In genomic region chr14:99755068-99755405, GRCh38 we compare ENCODE assay signal across 18 cellular contexts. TPM values are rescaled to one million over a fixed set of nuclear protein-coding genes. Genes with fewer than 3 reads are reported as not detected.
DNase-seq lines count a peak whose midpoint lies in the region; ATAC-seq and TF ChIP-seq lines count a peak whose summit lies in the region.
"Had no signal": no experiment of that assay in that cellular context is flagged by ENCODE, and none has a peak within 500 bp of the region (broad histone marks: within the 10 kb centered on the region; RNA-seq: fewer than 3 reads in every experiment).

No MANE protein-coding gene starts in this region.

- no peak overlapping the region for H3K4me2 ChIP-seq in mesenchymal stem cell (ENCODE audit: low read length, poor library complexity, severe bottlenecking)
- H3K4me2 ChIP-seq: smooth muscle cell had no signal

- no peak overlapping the region for H2BK5ac ChIP-seq in mesenchymal stem cell (ENCODE audit: low read depth, low read length, poor library complexity, severe bottlenecking)

- intact Hi-C loops in transverse colon (cut with DNase I; ENCODE audit: low total_unique reads): no loop called here

- peak overlapping the region; percentile 64 for H2BK120ac ChIP-seq in mesenchymal stem cell (ENCODE audit: low read depth, low read length)

- no peak overlapping the region for H3K4me3 ChIP-seq in mesenchymal stem cell (ENCODE audit: insufficient read depth in 1 of 2, low read depth in 1 of 2, low read length in 2 of 2)
- no peak overlapping the region for H3K4me3 ChIP-seq in transverse colon
- H3K4me3 ChIP-seq: colonic mucosa, heart left ventricle, smooth muscle cell, tibial nerve had no signal

- TF ChIP-seq EP300 in transverse colon (IDR thresholded peaks at IDR 0.05; ENCODE audit: low read depth): no peak

- no peak overlapping the region for H4K8ac ChIP-seq in mesenchymal stem cell (ENCODE audit: low read length)

- H3K9me3 ChIP-seq in mesenchymal stem cell (ENCODE audit: control insufficient read depth, low read length): no peaks in the 10 kb centered on the region
- H3K9me3 ChIP-seq in transverse colon: no peaks in the 10 kb centered on the region
- H3K9me3 ChIP-seq: colonic mucosa, heart left ventricle, tibial nerve had no signal

- peaks cover 27% of the 10 kb centered on the region for H3K27me3 Mint-ChIP-seq in activated CD8-positive, alpha-beta T cell treated with anti-CD3 and anti-CD28 coated beads, Interleukin-2, amount 10 ng/mL, durations not matched to agents 7 days and 5 days (ENCODE audit: low read depth)

- ATAC-seq in GM18907 (IDR thresholded peaks at IDR 0.05; ENCODE audit: unreplicated experiment): no peak
- ATAC-seq in activated CD8-positive, alpha-beta T cell treated with anti-CD3 and anti-CD28 coated beads, Interleukin-2, amount 10 ng/mL, durations not matched to agents 7 days and 5 days: no peak
- ATAC-seq: T-cell had no signal

- TF ChIP-seq POLR2A in transverse colon (IDR thresholded peaks at IDR 0.05): no peak

- no peak overlapping the region for H2AFZ ChIP-seq in mesenchymal stem cell (ENCODE audit: low read depth, low read length)

- DNase-seq in DMS 273 (lab: John Stamatoyannopoulos, UW; ENCODE audit: unreplicated experiment): peak; percentile 53
- DNase-seq in DMS 273 treated with DMSO at 0.1 percent for 48 hours (lab: John Stamatoyannopoulos, UW): no peak
- peak; percentile 49 for DNase-seq in astrocyte of the hippocampus (ENCODE audit: low read depth, low spot score)
- no peak for DNase-seq in mesenchymal stem cell
- DNase-seq in transverse colon: no peak
- no peak for DNase-seq in activated CD8-positive, alpha-beta T cell treated with anti-CD3 and anti-CD28 coated beads, Interleukin-2, amount 10 ng/mL, durations not matched to agents 7 days and 5 days
- no peak for DNase-seq in mesenteric fat pad (ENCODE audit: low spot score)
- DNase-seq: colonic mucosa, DMS79 treated with DMSO at 0.1 percent for 48 hours, midbrain, NCI-H187 treated with DMSO at 0.1 percent for 48 hours, T-cell had no signal

- no peaks in the 10 kb centered on the region for H3K79me1 ChIP-seq in mesenchymal stem cell (replicated peaks; ENCODE audit: low read length, poor library complexity, severe bottlenecking)

- no peak for TF ChIP-seq CTCF in transverse colon (IDR thresholded peaks at IDR 0.05)

- POLR2A ChIA-PET in activated CD8-positive, alpha-beta T cell treated with anti-CD3 and anti-CD28 coated beads, Interleukin-2, amount 10 ng/mL, durations not matched to agents 7 days and 5 days (lab: Charles Lee): no interaction called here

- H3K27me3 ChIP-seq in mesenchymal stem cell (ENCODE audit: control insufficient read depth in 1 of 2, insufficient read depth in 1 of 2, low read length in 2 of 2): peaks cover 0 to 7% of the 10 kb centered on the region in 2 experiments
- peaks cover 7% of the 10 kb centered on the region for H3K27me3 ChIP-seq in transverse colon
- H3K27me3 ChIP-seq: colonic mucosa, heart left ventricle, tibial nerve had no signal

- H2BK15ac ChIP-seq in mesenchymal stem cell (ENCODE audit: low read depth, poor library complexity, severe bottlenecking): peak overlapping the region; percentile 44

- H3K9ac ChIP-seq in mesenchymal stem cell (ENCODE audit: low read length): no peak overlapping the region

- H3K4me1 ChIP-seq in mesenchymal stem cell (ENCODE audit: control insufficient read depth, insufficient read depth, low read depth, low read length) (peaks cover 80% of the 10 kb centered on the region), transverse colon (peaks cover 33 to 61% (median 48%) of the 10 kb centered on the region in 4 donors)
- H3K4me1 ChIP-seq: colonic mucosa had no signal

- CTCF ChIA-PET in activated CD8-positive, alpha-beta T cell treated with anti-CD3 and anti-CD28 coated beads, Interleukin-2, amount 10 ng/mL, durations not matched to agents 7 days and 5 days (lab: Charles Lee): interaction anchor here (1.7 kb wide), 1 partner anchor 25 kb away, joined by 7 read pairs; no protein-coding TSS in a partner anchor

- H3K9me3 Mint-ChIP-seq in activated CD8-positive, alpha-beta T cell treated with anti-CD3 and anti-CD28 coated beads, Interleukin-2, amount 10 ng/mL, durations not matched to agents 7 days and 5 days (ENCODE audit: insufficient read depth): no peaks in the 10 kb centered on the region
- H3K9me3 Mint-ChIP-seq: T-cell had no signal

- in situ Hi-C loops in transverse colon (cut with MboI; ENCODE audit: low pct_ligation_motif_present in 1 of 4, low pct_unique_long_range_greater_than_20kb in 1 of 4, low sequenced_read_pairs in 3 of 4): no loop called here

- H3K27ac ChIP-seq in mesenchymal stem cell (ENCODE audit: low read length, poor library complexity, severe bottlenecking): no peak overlapping the region
- peak overlapping the region; percentile 30 to 83 (median 80) for H3K27ac ChIP-seq in transverse colon
- H3K27ac ChIP-seq: 22Rv1, VCaP had no signal

- H4K91ac ChIP-seq in mesenchymal stem cell (ENCODE audit: low read length): no peak overlapping the region

- H3K23ac ChIP-seq in mesenchymal stem cell (ENCODE audit: low read length in 2 of 2): no peak overlapping the region

- H3K36me3 Mint-ChIP-seq in activated CD8-positive, alpha-beta T cell treated with anti-CD3 and anti-CD28 coated beads, Interleukin-2, amount 10 ng/mL, durations not matched to agents 7 days and 5 days (ENCODE audit: low read depth): no peaks in the 10 kb centered on the region
- H3K36me3 Mint-ChIP-seq: T-cell had no signal

- H3K27ac Mint-ChIP-seq in activated CD8-positive, alpha-beta T cell treated with anti-CD3 and anti-CD28 coated beads, Interleukin-2, amount 10 ng/mL, durations not matched to agents 7 days and 5 days: no peak overlapping the region
- H3K27ac Mint-ChIP-seq: T-cell had no signal

- 95% methylated on average over 8 of the region's 8 CpGs for WGBS in mesenchymal stem cell
- WGBS in transverse colon (ENCODE audit: low coverage in 1 of 2), 2 donors: 64% methylated on average over 8 of the region's 8 CpGs; no CpG with 5 or more reads in 1 of the 2 donors

- H2AK5ac ChIP-seq in mesenchymal stem cell (ENCODE audit: low read length, severe bottlenecking): peak overlapping the region; percentile 72

- no peak overlapping the region for H3K14ac ChIP-seq in mesenchymal stem cell (ENCODE audit: low read length in 2 of 2)

- peaks cover 21% of the 10 kb centered on the region for H3K4me1 Mint-ChIP-seq in activated CD8-positive, alpha-beta T cell treated with anti-CD3 and anti-CD28 coated beads, Interleukin-2, amount 10 ng/mL, durations not matched to agents 7 days and 5 days (ENCODE audit: low read depth)

- peak overlapping the region; percentile 15 to 19 for H3K4ac ChIP-seq in mesenchymal stem cell (ENCODE audit: low read depth in 1 of 2, low read length in 2 of 2)

- no peaks in the 10 kb centered on the region for H3K36me3 ChIP-seq in mesenchymal stem cell (ENCODE audit: control insufficient read depth in 1 of 2, insufficient read depth in 2 of 2, low read depth in 1 of 2, low read length in 2 of 2)
- H3K36me3 ChIP-seq in transverse colon: no peaks in the 10 kb centered on the region
- H3K36me3 ChIP-seq: colonic mucosa, heart left ventricle, tibial nerve had no signal

- H3K4me3 Mint-ChIP-seq in activated CD8-positive, alpha-beta T cell treated with anti-CD3 and anti-CD28 coated beads, Interleukin-2, amount 10 ng/mL, durations not matched to agents 7 days and 5 days: no peak overlapping the region
- H3K4me3 Mint-ChIP-seq: T-cell had no signal

- H2BK12ac ChIP-seq in mesenchymal stem cell (ENCODE audit: low read length in 2 of 2): peak overlapping the region; percentile 44 to 49

- peak overlapping the region; percentile 5 to 33 for H3K18ac ChIP-seq in mesenchymal stem cell (ENCODE audit: low read depth in 1 of 2, low read length in 2 of 2)

RNA-seq across cellular contexts. Expression of gene EML1, which starts 38.2 kb away (rescaled TPM):
- polyA plus RNA-seq in mesenchymal stem cell (2013, experiment 1 of 2): 5.9 TPM
- 5.2 TPM for polyA plus RNA-seq in mesenchymal stem cell (2013, experiment 2 of 2)
- total RNA-seq in transverse colon (10 to 100 TPM; 16.8 to 59.5 (median 21.9) TPM), mesenteric fat pad (32.5 TPM)
- total RNA-seq in activated CD8-positive, alpha-beta T cell treated with anti-CD3 and anti-CD28 coated beads, Interleukin-2, amount 10 ng/mL, durations not matched to agents 7 days and 5 days: not detected

Comparison
In these comparisons a context has a peak if more than half of its experiments do, and no peak if none do; other contexts are left out.
1. DNase-seq: peak in DMS 273 (single experiment) and astrocyte of the hippocampus (single experiment); none in DMS 273 treated with DMSO at 0.1 percent for 48 hours (single experiment), mesenchymal stem cell (single experiment), transverse colon (single experiment), activated CD8-positive, alpha-beta T cell treated with anti-CD3 and anti-CD28 coated beads, Interleukin-2, amount 10 ng/mL, durations not matched to agents 7 days and 5 days (single experiment) and mesenteric fat pad (single experiment).
2. RNA of gene EML1, which starts 38.2 kb away (total RNA-seq): 32.5 TPM in mesenteric fat pad (single experiment) and 16.8 to 59.5 TPM in transverse colon; not detected in activated CD8-positive, alpha-beta T cell treated with anti-CD3 and anti-CD28 coated beads, Interleukin-2, amount 10 ng/mL, durations not matched to agents 7 days and 5 days; every median in the first group is over 10 times any median in the second.